In the genomic region with DNA sequence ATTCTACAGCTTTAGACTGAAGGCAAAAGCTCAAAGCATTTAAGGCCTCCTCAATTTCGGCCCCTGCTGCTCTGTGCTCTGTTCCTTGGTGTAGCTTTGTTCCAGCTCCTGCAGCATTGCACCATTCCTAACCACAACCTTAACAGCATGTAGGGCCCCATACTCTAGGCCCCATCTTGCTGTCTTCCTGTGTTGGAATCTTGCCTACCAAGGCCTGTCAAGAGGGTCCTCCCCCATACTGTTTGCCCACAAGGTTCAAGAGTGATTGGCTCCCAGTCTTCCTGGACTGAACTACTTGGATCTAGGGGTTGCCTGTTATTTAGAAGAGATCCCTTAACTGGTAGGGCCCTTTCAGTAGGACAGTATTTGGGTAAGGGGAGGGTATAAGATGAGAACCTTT, we compare ENCODE assay signal across 9 cellular contexts. TPM values are rescaled to one million over a fixed set of nuclear protein-coding genes. Genes with fewer than 3 reads are reported as not detected.
DNase-seq lines count a peak whose midpoint lies in the region; ATAC-seq, FAIRE-seq and TF ChIP-seq lines count a peak whose summit lies in the region.
"Had no signal": no experiment of that assay in that cellular context is flagged by ENCODE, and none has a peak within 500 bp of the region (broad histone marks: within the 10 kb centered on the region; RNA-seq: fewer than 3 reads in every experiment).

No MANE protein-coding gene starts in this region.

- peak overlapping the region; percentile 94 for H3K4me2 ChIP-seq in DOHH2 (ENCODE audit: low read length)

- H3K9me2 ChIP-seq in DOHH2 (replicated peaks; ENCODE audit: control insufficient read depth, low read length), result no peaks in the 10 kb centered on the region

- peak overlapping the region; percentile 89 for H3K4me3 ChIP-seq in DOHH2 (ENCODE audit: low read length)
- H3K4me3 ChIP-seq in naive thymus-derived CD4-positive, alpha-beta T cell (ENCODE audit: low read length), result no peak overlapping the region
- H3K4me3 ChIP-seq: lung had no signal

- H3F3A ChIP-seq in DOHH2 (ENCODE audit: control insufficient read depth, insufficient read depth), result peaks cover 72% of the 10 kb centered on the region

- DNase-seq in LoVo (ENCODE audit: low spot score) (peak; percentile 31), HuH-7.5 (ENCODE audit: low spot score) (no peak), GM12891 (ENCODE audit: insufficient read length, low spot score) (no peak), middle frontal gyrus (ENCODE audit: extremely low spot score, low spot score) (no peak)
- no peak for DNase-seq in naive thymus-derived CD4-positive, alpha-beta T cell

- peaks cover 24% of the 10 kb centered on the region for H3K4me1 Mint-ChIP-seq in activated T-helper 17 cell treated with anti-CD3 and anti-CD28 coated beads, Interleukin-2, amount 50 U/mL, for 72 hours
- H3K4me1 Mint-ChIP-seq in naive thymus-derived CD4-positive, alpha-beta T cell, result peaks cover 28 to 57% (median 49%) of the 10 kb centered on the region in 7 donors

- peaks cover 67% of the 10 kb centered on the region for H3K79me2 ChIP-seq in DOHH2 (ENCODE audit: control insufficient read depth, low read length)

- H3K4me1 ChIP-seq in DOHH2 (ENCODE audit: control insufficient read depth, low read length), result peaks cover 48% of the 10 kb centered on the region
- H3K4me1 ChIP-seq in naive thymus-derived CD4-positive, alpha-beta T cell (ENCODE audit: control insufficient read depth in 2 of 2, insufficient read depth in 2 of 2, low read length in 2 of 2), result peaks cover 27 to 41% of the 10 kb centered on the region in 2 donors

- H3K4me3 Mint-ChIP-seq in activated T-helper 17 cell treated with anti-CD3 and anti-CD28 coated beads, Interleukin-2, amount 50 U/mL, for 72 hours, result peak overlapping the region; percentile 82
- H3K4me3 Mint-ChIP-seq in naive thymus-derived CD4-positive, alpha-beta T cell, result peak overlapping the region in 8 of 10 donors; percentile 34 to 61 (median 54)

- no peaks in the 10 kb centered on the region for H3K9me3 Mint-ChIP-seq in activated T-helper 17 cell treated with anti-CD3 and anti-CD28 coated beads, Interleukin-2, amount 50 U/mL, for 72 hours
- H3K9me3 Mint-ChIP-seq in naive thymus-derived CD4-positive, alpha-beta T cell, result no peaks in the 10 kb centered on the region

- intact Hi-C loops in naive thymus-derived CD4-positive, alpha-beta T cell (cut with micrococcal nuclease), result no loop called here

- peaks cover 85% of the 10 kb centered on the region for H3K36me3 Mint-ChIP-seq in activated T-helper 17 cell treated with anti-CD3 and anti-CD28 coated beads, Interleukin-2, amount 50 U/mL, for 72 hours (ENCODE audit: low read depth)
- H3K36me3 Mint-ChIP-seq in naive thymus-derived CD4-positive, alpha-beta T cell, result peaks cover 0 to 44% (median 22%) of the 10 kb centered on the region in 5 donors

- POLR2A ChIA-PET in naive thymus-derived CD4-positive, alpha-beta T cell (lab: Charles Lee), result interaction anchor here (1.1 to 4.7 kb wide), 2 partner anchors 11 to 26 kb away, joined by 4 to 55 read pairs; a partner anchor contains a TSS

- CTCF ChIA-PET in naive thymus-derived CD4-positive, alpha-beta T cell (lab: Charles Lee), result interaction anchor here (1.0 to 2.2 kb wide), 3 partner anchors 9 to 94 kb away, joined by 3 to 9 read pairs (median 6); no protein-coding TSS in a partner anchor

- peak overlapping the region; percentile 99 for H3K27ac Mint-ChIP-seq in activated T-helper 17 cell treated with anti-CD3 and anti-CD28 coated beads, Interleukin-2, amount 50 U/mL, for 72 hours
- H3K27ac Mint-ChIP-seq in naive thymus-derived CD4-positive, alpha-beta T cell, result peak overlapping the region in 6 of 9 donors; percentile 12 to 70 (median 56)

- no peak for ATAC-seq in activated T-helper 17 cell treated with anti-CD3 and anti-CD28 coated beads, Interleukin-2, amount 50 U/mL, for 72 hours (replicated peaks)
- no peak for ATAC-seq in naive thymus-derived CD4-positive, alpha-beta T cell
- ATAC-seq in GM21381 (IDR thresholded peaks at IDR 0.05; ENCODE audit: unreplicated experiment), result no peak

- TF ChIP-seq CTCF in DOHH2 (IDR thresholded peaks at IDR 0.05; ENCODE audit: low read depth, low read length, poor library complexity, severe bottlenecking), result no peak

- FAIRE-seq in GM12891 (lab: Jason Lieb, UNC), result no peak

- H4K20me1 ChIP-seq in DOHH2 (ENCODE audit: control insufficient read depth, insufficient read depth, low read depth, low read length), result peaks cover 16% of the 10 kb centered on the region; the same call in 1 of the 2 replicates

- H3K9me3 ChIP-seq in DOHH2 (ENCODE audit: control insufficient read depth, insufficient read depth, low read length), result no peaks in the 10 kb centered on the region
- H3K9me3 ChIP-seq in naive thymus-derived CD4-positive, alpha-beta T cell (ENCODE audit: control insufficient read depth in 2 of 3, low read length in 3 of 3), result no peaks in the 10 kb centered on the region

- H3K36me3 ChIP-seq in DOHH2 (ENCODE audit: control insufficient read depth, low read length), result peaks cover 81% of the 10 kb centered on the region
- peaks cover 0 to 67% (median 15%) of the 10 kb centered on the region in 3 experiments for H3K36me3 ChIP-seq in naive thymus-derived CD4-positive, alpha-beta T cell (ENCODE audit: control insufficient read depth in 2 of 3, insufficient read depth in 3 of 3, low read length in 3 of 3)

- peak overlapping the region; percentile 86 for H3K27ac ChIP-seq in DOHH2 (ENCODE audit: low read depth, low read length)
- no peak overlapping the region for H3K27ac ChIP-seq in naive thymus-derived CD4-positive, alpha-beta T cell (ENCODE audit: low read depth, low read length)

- H3K27me3 Mint-ChIP-seq in activated T-helper 17 cell treated with anti-CD3 and anti-CD28 coated beads, Interleukin-2, amount 50 U/mL, for 72 hours, result no peaks in the 10 kb centered on the region
- no peaks in the 10 kb centered on the region for H3K27me3 Mint-ChIP-seq in naive thymus-derived CD4-positive, alpha-beta T cell

- no peaks in the 10 kb centered on the region for H3K27me3 ChIP-seq in DOHH2 (ENCODE audit: control insufficient read depth, low read length)
- H3K27me3 ChIP-seq in naive thymus-derived CD4-positive, alpha-beta T cell (ENCODE audit: control insufficient read depth in 2 of 2, insufficient read depth in 2 of 2, low read length in 2 of 2), result no peaks in the 10 kb centered on the region

- TF ChIP-seq POLR2A in GM12891 (IDR thresholded peaks at IDR 0.05; ENCODE audit: low read depth, low read length), result no peak

TF ChIP-seq in GM12891, 5 proteins besides CTCF, POLR2A, EP300 and RAD21:
- TF ChIP-seq PAX5 (IDR thresholded peaks at IDR 0.05; ENCODE audit: insufficient read depth, low read length, severe bottlenecking) (no peak), POLR2AphosphoS5 (IDR thresholded peaks at IDR 0.05; ENCODE audit: low read depth, low read length) (no peak; the same call in 1 of the 2 replicates), POU2F2 (IDR thresholded peaks at IDR 0.05; ENCODE audit: low read depth, low read length) (no peak), TAF1 (IDR thresholded peaks at IDR 0.05; ENCODE audit: low read depth, low read length) (no peak), SPI1 (IDR thresholded peaks at IDR 0.05; ENCODE audit: low read depth, low read length) (no peak)

RNA-seq across cellular contexts. Expression of a gene that starts 26.8 kb away (rescaled TPM):
- 10 to 100 TPM; 35.4 to 74.9 TPM for total RNA-seq in activated T-helper 17 cell treated with anti-CD3 and anti-CD28 coated beads, Interleukin-2, amount 50 U/mL, for 72 hours
- total RNA-seq in naive thymus-derived CD4-positive, alpha-beta T cell, result 100 to 1,000 TPM in 1 of 5 experiments, 10 to 100 TPM in 4; 66.8 to 141 (median 80.0) TPM
- polyA plus RNA-seq in naive thymus-derived CD4-positive, alpha-beta T cell, result 100 to 1,000 TPM in 1 of 2 donors, 10 to 100 TPM in 1; 78.7 to 104 TPM
- 49.5 TPM for polyA plus RNA-seq in GM12891 (2012; ENCODE audit: low read depth, missing spikeins)

RNA-seq across cellular contexts. Expression of a gene that starts 49.9 kb away (rescaled TPM):
- 1 to 10 TPM in 1 of 2 donors, under 1 TPM in 1; 0.90 to 2.3 TPM for total RNA-seq in activated T-helper 17 cell treated with anti-CD3 and anti-CD28 coated beads, Interleukin-2, amount 50 U/mL, for 72 hours
- total RNA-seq in naive thymus-derived CD4-positive, alpha-beta T cell, result 1 to 10 TPM in 4 of 5 experiments, under 1 TPM in 1; 0.92 to 5.2 (median 3.8) TPM
- polyA plus RNA-seq in naive thymus-derived CD4-positive, alpha-beta T cell, result 1 to 10 TPM; 1.7 to 2.6 TPM
- polyA plus RNA-seq in GM12891 (2012; ENCODE audit: low read depth, missing spikeins), result 0.23 TPM
